Comparison of ENCODE assay signal across 22 cellular contexts in genomic region chr7:147833981-147834380, GRCh38.
DNase-seq lines count a peak whose midpoint lies in the region; ATAC-seq, FAIRE-seq and TF ChIP-seq lines count a peak whose summit lies in the region.
"Had no signal": no experiment of that assay in that cellular context is flagged by ENCODE, and none has a peak within 500 bp of the region (broad histone marks: within the 10 kb centered on the region; RNA-seq: fewer than 3 reads in every experiment).

No MANE protein-coding gene starts in this region.

- H3K36me3 Mint-ChIP-seq in neural progenitor cell, result peaks cover 4% of the 10 kb centered on the region

- WGBS in H1 (ENCODE audit: extremely low coverage in 1 of 2, insufficient coverage in 1 of 2, insufficient read length in 1 of 2, insufficient replicate concordance in 2 of 2, low coverage in 1 of 2, low lambda C conversion rate in 2 of 2, missing lambda C conversion rate in 1 of 2), 2 experiments, result 94% methylated on average over 1 of the region's 1 CpG; no CpG with 5 or more reads in 1 of the 2 experiments

- H3K4me2 ChIP-seq in H1 (ENCODE audit: insufficient read depth in 1 of 2, low read depth in 2 of 2, low read length in 2 of 2) (no peak overlapping the region), neural progenitor cell (no peak overlapping the region)
- H3K4me2 ChIP-seq: SK-N-SH had no signal

- H3K79me2 ChIP-seq in H1 (ENCODE audit: control insufficient read depth in 1 of 2, insufficient read depth in 2 of 2, low read length in 2 of 2), result no peaks in the 10 kb centered on the region
- no peaks in the 10 kb centered on the region for H3K79me2 ChIP-seq in neural progenitor cell (ENCODE audit: low read depth)

- H3K4me3 Mint-ChIP-seq in neural progenitor cell, result no peak overlapping the region

- H3K23me2 ChIP-seq in H1 (ENCODE audit: low read depth, low read length), result no peaks in the 10 kb centered on the region; the same call in 1 of the 2 replicates

- no peak overlapping the region for H3K14ac ChIP-seq in H1 (ENCODE audit: insufficient read length)

- TF ChIP-seq POLR2A in H1 (IDR thresholded peaks at IDR 0.05; ENCODE audit: control extremely low read depth in 1 of 2, low read depth in 2 of 2, low read length in 2 of 2), result no peak

- TF ChIP-seq RAD21 in H1 (IDR thresholded peaks at IDR 0.05 in 1 of 2, conservative IDR thresholded peaks at IDR 0.05 in 1 of 2; ENCODE audit: low read depth in 2 of 2, low read length in 2 of 2), result no peak

- H2BK12ac ChIP-seq in H1 (ENCODE audit: low read depth, low read length), result no peak overlapping the region

- peaks cover 23% of the 10 kb centered on the region for H3K9me3 Mint-ChIP-seq in neural progenitor cell

- no peak overlapping the region for H2BK15ac ChIP-seq in H1 (ENCODE audit: low read length)

- no peak for FAIRE-seq in H1 (lab: Jason Lieb, UNC)
- FAIRE-seq: GM12892, GM19239, H54, HTR-8/SVneo, K562 had no signal

- no peak overlapping the region for H2BK20ac ChIP-seq in H1 (ENCODE audit: low read length)

- no peaks in the 10 kb centered on the region for H3F3A ChIP-seq in neural progenitor cell (ENCODE audit: low read depth)

- no peaks in the 10 kb centered on the region for H3K4me1 ChIP-seq in H1 (replicated peaks in 1 of 4; ENCODE audit: control insufficient read depth in 3 of 4, insufficient read depth in 4 of 4, low read length in 3 of 4)
- no peaks in the 10 kb centered on the region for H3K4me1 ChIP-seq in neural progenitor cell
- no peaks in the 10 kb centered on the region for H3K4me1 ChIP-seq in lower lobe of right lung

- H3K4me3 ChIP-seq in H1 (ENCODE audit: extremely low read depth in 1 of 4, insufficient read depth in 2 of 4, low read depth in 3 of 4, low read length in 4 of 4) (no peak overlapping the region), neural progenitor cell (no peak overlapping the region), lower lobe of right lung (no peak overlapping the region)
- H3K4me3 ChIP-seq: K562 had no signal

- TF ChIP-seq CTCF in H1 (IDR thresholded peaks at IDR 0.05; ENCODE audit: control extremely low read depth in 1 of 3, insufficient read depth in 1 of 3, low read depth in 1 of 3, low read length in 3 of 3) (no peak), neural progenitor cell (IDR thresholded peaks at IDR 0.05) (no peak), lower lobe of right lung (IDR thresholded peaks at IDR 0.05) (no peak)

- POLR2A ChIA-PET in H1 (lab: Charles Lee; ENCODE audit: partially characterized antibody), result interaction anchor here (0.6 kb wide), 1 partner anchor 188 kb away, joined by 3 read pairs; no protein-coding TSS in a partner anchor

- CTCF ChIA-PET in H1 (lab: Charles Lee; ENCODE audit: partially characterized antibody), result interaction anchor here (0.9 to 2.1 kb wide), 2 partner anchors 10 to 287 kb away, joined by 5 to 6 read pairs; no protein-coding TSS in a partner anchor

- no peaks in the 10 kb centered on the region for H3K79me1 ChIP-seq in H1 (ENCODE audit: low read depth, low read length)

- no peak for TF ChIP-seq EP300 in H1 (IDR thresholded peaks at IDR 0.05; ENCODE audit: borderline replicate concordance in 1 of 2, low read depth in 2 of 2, low read length in 2 of 2)

- DNase-seq in COLO829 (ENCODE audit: low spot score), result peak; percentile 3
- DNase-seq in H1 (ENCODE audit: low read depth in 1 of 2, low spot score in 2 of 2), result no peak
- no peak for DNase-seq in neural progenitor cell (ENCODE audit: low spot score)
- DNase-seq in superior temporal gyrus (ENCODE audit: extremely low spot score), result peak; percentile 63
- DNase-seq in nucleus accumbens (lab: John Stamatoyannopoulos, UW), result no peak
- DNase-seq in lower lobe of right lung, result no peak
- DNase-seq: 8988T, ACHN, DMS153, DND-41, MV-4-11, NCI-H1105, NCI-H2029, NCI-H446, NCI-H524 treated with DMSO at 0.1 percent for 48 hours, SK-N-SH had no signal

- no peak overlapping the region for H4K8ac ChIP-seq in H1 (ENCODE audit: extremely low read depth, insufficient read depth, low read length)

- intact Hi-C loops in lower lobe of right lung (cut with DNase I), result no loop called here

- H2AFZ ChIP-seq in H1 (ENCODE audit: low read length) (peak overlapping the region; percentile 100; the same call in 1 of the 2 replicates), neural progenitor cell (replicated peaks) (peak overlapping the region; percentile 94)

- no peaks in the 10 kb centered on the region for H3K27me3 Mint-ChIP-seq in neural progenitor cell (ENCODE audit: insufficient read depth, low read depth)

- H3K27ac ChIP-seq in H1 (ENCODE audit: low read depth, low read length) (no peak overlapping the region), neural progenitor cell (no peak overlapping the region), lower lobe of right lung (no peak overlapping the region)

- H3K27ac Mint-ChIP-seq in neural progenitor cell, result no peak overlapping the region

- no peaks in the 10 kb centered on the region for H3K27me3 ChIP-seq in H1 (replicated peaks in 1 of 4; ENCODE audit: control insufficient read depth in 3 of 4, extremely low read depth in 1 of 4, insufficient read depth in 3 of 4, low read length in 3 of 4)
- no peaks in the 10 kb centered on the region for H3K27me3 ChIP-seq in neural progenitor cell
- no peaks in the 10 kb centered on the region for H3K27me3 ChIP-seq in lower lobe of right lung (ENCODE audit: low read depth)

- ATAC-seq in GM18873 (IDR thresholded peaks at IDR 0.05; ENCODE audit: low FRiP score, unreplicated experiment) (no peak), lower lobe of right lung (no peak)

- H3K23ac ChIP-seq in H1 (ENCODE audit: insufficient read length), result no peak overlapping the region

- H2BK120ac ChIP-seq in H1 (replicated peaks; ENCODE audit: low read depth, low read length), result no peak overlapping the region

- no peak overlapping the region for H3K18ac ChIP-seq in H1 (ENCODE audit: extremely low read depth, low read length)

- H2BK5ac ChIP-seq in H1 (ENCODE audit: low read depth, low read length), result no peak overlapping the region

- no peak overlapping the region for H3K9ac ChIP-seq in H1 (replicated peaks in 1 of 4; ENCODE audit: extremely low read depth in 1 of 4, low read depth in 3 of 4, low read length in 3 of 4)
- H3K9ac ChIP-seq in neural progenitor cell, result no peak overlapping the region
- H3K9ac ChIP-seq: SK-N-SH had no signal

- no peak overlapping the region for H3K4ac ChIP-seq in H1 (replicated peaks; ENCODE audit: insufficient read length, low read depth, low read length)

- H2AK5ac ChIP-seq in H1 (ENCODE audit: low read depth, low read length), result no peak overlapping the region

- H3K56ac ChIP-seq in H1 (replicated peaks; ENCODE audit: insufficient read length, low read depth, low read length), result no peak overlapping the region

- H4K20me1 ChIP-seq in H1 (replicated peaks in 1 of 2; ENCODE audit: control insufficient read depth in 1 of 2, insufficient read depth in 2 of 2, low read length in 2 of 2) (no peaks in the 10 kb centered on the region), neural progenitor cell (ENCODE audit: low read depth) (no peaks in the 10 kb centered on the region)

- H3K36me3 ChIP-seq in H1 (ENCODE audit: control insufficient read depth in 2 of 4, insufficient read depth in 4 of 4, low read length in 3 of 4), result no peaks in the 10 kb centered on the region
- H3K36me3 ChIP-seq in neural progenitor cell, result no peaks in the 10 kb centered on the region
- H3K36me3 ChIP-seq in lower lobe of right lung, result no peaks in the 10 kb centered on the region

- H3K9me3 ChIP-seq in H1 (ENCODE audit: insufficient read depth in 2 of 2, low read depth in 1 of 2, low read length in 1 of 2), result peaks cover 6% of the 10 kb centered on the region in 2 experiments; a peak in 3 of 4 replicates
- H3K9me3 ChIP-seq in neural progenitor cell (ENCODE audit: low read depth), result no peaks in the 10 kb centered on the region
- no peaks in the 10 kb centered on the region for H3K9me3 ChIP-seq in lower lobe of right lung
- H3K9me3 ChIP-seq: SK-N-SH had no signal

- no peak overlapping the region for H4K91ac ChIP-seq in H1 (replicated peaks; ENCODE audit: insufficient read length, low read length)

- no peak overlapping the region for H4K5ac ChIP-seq in H1 (ENCODE audit: insufficient read length, low read depth, low read length)

- no peaks in the 10 kb centered on the region for H3K4me1 Mint-ChIP-seq in neural progenitor cell

TF ChIP-seq in H1, 55 proteins besides CTCF, POLR2A, EP300 and RAD21:
- TF ChIP-seq USF2 (IDR thresholded peaks at IDR 0.05; ENCODE audit: low read length), result no peak
- TF ChIP-seq CBX8 (IDR thresholded peaks at IDR 0.05; ENCODE audit: borderline replicate concordance, low read depth, low read length), result no peak
- TF ChIP-seq PHF8 (conservative IDR thresholded peaks at IDR 0.05; ENCODE audit: low read depth, low read length), result no peak
- TF ChIP-seq ASH2L (IDR thresholded peaks at IDR 0.05; ENCODE audit: low read length), result no peak
- no peak for TF ChIP-seq SRF (IDR thresholded peaks at IDR 0.05; ENCODE audit: low read depth, low read length)
- no peak for TF ChIP-seq POU5F1 (IDR thresholded peaks at IDR 0.05; ENCODE audit: low read depth, low read length)
- TF ChIP-seq JUND (IDR thresholded peaks at IDR 0.05; ENCODE audit: low read length), result no peak

Comparison
In these comparisons a context has a peak if more than half of its experiments do, and no peak if none do; other contexts are left out.
1. DNase-seq: peak in COLO829 (single experiment) and superior temporal gyrus (single experiment); none in H1 (0 of 2), neural progenitor cell (single experiment), nucleus accumbens (0 of 56) and lower lobe of right lung (single experiment).